In genomic region chr3:58038675-58039302, GRCh38 we compare ENCODE assay signal across 12 cellular contexts. TPM values are rescaled to one million over a fixed set of nuclear protein-coding genes. Genes with fewer than 3 reads are reported as not detected.
DNase-seq lines count a peak whose midpoint lies in the region; ATAC-seq and TF ChIP-seq lines count a peak whose summit lies in the region.
"Had no signal": no experiment of that assay in that cellular context is flagged by ENCODE, and none has a peak within 500 bp of the region (broad histone marks: within the 10 kb centered on the region; RNA-seq: fewer than 3 reads in every experiment).

No MANE protein-coding gene starts in this region.

- DNase-seq in H4 (ENCODE audit: low spot score), result peak; percentile 43
- DNase-seq in NOMO-1 treated with dmso at 0.1 percent for 144 hours (lab: John Stamatoyannopoulos, UW; ENCODE audit: unreplicated experiment), result peak; percentile 12
- DNase-seq in epithelial cell of esophagus (ENCODE audit: low read depth), result peak; percentile 51
- no peak for DNase-seq in thyroid gland
- DNase-seq in activated CD8-positive, alpha-beta memory T cell treated with anti-CD3 and anti-CD28 coated beads for 24 hours, result no peak
- DNase-seq: activated gamma-delta T cell, DMS79, MG63, NCI-H526 treated with DMSO at 0.1 percent for 48 hours, retina had no signal

- 88 to 89% methylated on average over 8 of the region's 8 CpGs for WGBS in thyroid gland, 2 donors

- peaks cover 73 to 83% of the 10 kb centered on the region in 2 donors for H3K4me1 ChIP-seq in thyroid gland

- H3K9me3 ChIP-seq in thyroid gland, result no peaks in the 10 kb centered on the region
- H3K9me3 ChIP-seq: MG63 had no signal

- no peaks in the 10 kb centered on the region for H3K36me3 ChIP-seq in thyroid gland
- H3K36me3 ChIP-seq: MG63 had no signal

- intact Hi-C loops in thyroid gland (cut with DNase I), result no loop called here

- H3K27me3 ChIP-seq in thyroid gland, result no peaks in the 10 kb centered on the region
- H3K27me3 ChIP-seq: MG63 had no signal

- H3K4me3 ChIP-seq in epithelial cell of esophagus (ENCODE audit: low read length) (no peak overlapping the region), thyroid gland (replicated peaks in 1 of 3) (no peak overlapping the region)
- H3K4me3 ChIP-seq: MG63 had no signal

- TF ChIP-seq POLR2A in thyroid gland (IDR thresholded peaks at IDR 0.05), result no peak

- peak overlapping the region in 2 of 3 donors; percentile 33 to 96 for H3K27ac ChIP-seq in thyroid gland

- ATAC-seq in HG03520 (IDR thresholded peaks at IDR 0.05; ENCODE audit: unreplicated experiment) (no peak), GM21423 (IDR thresholded peaks at IDR 0.05; ENCODE audit: unreplicated experiment) (no peak)

- TF ChIP-seq CTCF in epithelial cell of esophagus (IDR thresholded peaks at IDR 0.05; ENCODE audit: insufficient read depth, low read depth, low read length, missing control alignments), result no peak
- no peak for TF ChIP-seq CTCF in thyroid gland (IDR thresholded peaks at IDR 0.05)

RNA-seq across cellular contexts. Expression of gene FLNB, which starts 30.6 kb away (rescaled TPM):
- total RNA-seq in H4 (2014; rRNA removed; shearing (Covaris generic)), result 47.2 and 57.1 TPM in 2 replicates
- total RNA-seq in thyroid gland, result 100 to 1,000 TPM; 164 to 258 (median 242) TPM

Comparison
In these comparisons a context has a peak if more than half of its experiments do, and no peak if none do; other contexts are left out.
1. DNase-seq: peak in H4 (single experiment), NOMO-1 treated with dmso at 0.1 percent for 144 hours (single experiment) and epithelial cell of esophagus (single experiment); none in thyroid gland (0 of 2) and activated CD8-positive, alpha-beta memory T cell treated with anti-CD3 and anti-CD28 coated beads for 24 hours (single experiment).